10 cellular contexts compared by ENCODE assay signal in the genomic region with DNA sequence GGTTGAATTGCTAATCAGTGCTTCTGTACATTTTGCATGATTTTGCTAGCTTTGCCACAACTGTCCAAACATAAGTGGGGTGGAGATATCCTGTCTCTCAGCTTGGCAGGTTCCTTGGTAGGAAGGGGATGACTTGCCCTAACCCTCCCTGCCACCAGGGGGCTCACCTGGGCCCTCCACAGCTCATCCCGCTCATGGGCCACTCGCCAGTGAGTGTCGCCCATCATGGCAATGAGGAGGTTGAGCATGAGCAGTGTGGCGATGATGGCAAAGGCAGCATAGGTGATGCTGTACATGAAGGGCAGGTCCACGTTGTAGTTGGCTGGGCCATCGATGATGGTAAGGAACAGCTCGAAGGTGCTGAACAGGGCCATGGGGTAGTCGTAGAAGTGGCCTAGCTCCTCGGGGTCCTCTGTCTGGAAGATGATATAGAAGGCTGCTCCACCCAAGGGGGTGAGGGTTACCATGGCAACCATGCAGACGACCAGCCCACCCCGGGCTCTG. TPM values are rescaled to one million over a fixed set of nuclear protein-coding genes. Genes with fewer than 3 reads are reported as not detected.
A peak's percentile ranks its signal among the peaks of the same experiment; 100 is the strongest.
DNase-seq lines count a peak whose midpoint lies in the region; ATAC-seq and TF ChIP-seq lines count a peak whose summit lies in the region.
"Had no signal": no experiment of that assay in that cellular context is flagged by ENCODE, and none has a peak within 500 bp of the region (broad histone marks: within the 10 kb centered on the region; RNA-seq: fewer than 3 reads in every experiment).

No MANE protein-coding gene starts in this region.

- H3K4me1 ChIP-seq in liver (ENCODE audit: control insufficient read depth in 4 of 4, insufficient read depth in 4 of 4, low read length in 3 of 4) (no peaks in the 10 kb centered on the region), sigmoid colon (no peaks in the 10 kb centered on the region)

- H3K4me3 ChIP-seq in BJ (ENCODE audit: low read depth, low read length) = no peak overlapping the region
- H3K4me3 ChIP-seq in HL-60 (replicated peaks; ENCODE audit: insufficient read depth, low read length) = no peak overlapping the region
- H3K4me3 ChIP-seq in liver (ENCODE audit: low read depth in 1 of 3, low read length in 3 of 3) = no peak overlapping the region
- no peak overlapping the region for H3K4me3 ChIP-seq in sigmoid colon

- peak; percentile 46 for TF ChIP-seq CTCF in BJ (IDR thresholded peaks at IDR 0.05; ENCODE audit: insufficient read depth, low read depth, low read length)
- TF ChIP-seq CTCF in HL-60 (IDR thresholded peaks at IDR 0.05; ENCODE audit: insufficient read depth, low read length) = peak; percentile 78
- peak; percentile 38 for TF ChIP-seq CTCF in liver (IDR thresholded peaks at IDR 0.05; ENCODE audit: low read depth, low read length, missing input control)
- no peak for TF ChIP-seq CTCF in sigmoid colon (IDR thresholded peaks at IDR 0.05)

- peak in 1 of 2 donors; percentile 55 for TF ChIP-seq RAD21 in liver (IDR thresholded peaks at IDR 0.05)

- CTCF ChIA-PET in BJ (lab: Yijun Ruan, JAX) = interaction anchor here (0.7 to 2.2 kb wide), 9 partner anchors 10 to 341 kb away, joined by 3 to 13 read pairs (median 3); no protein-coding TSS in a partner anchor

- POLR2A ChIA-PET in BJ (lab: Charles Lee) = no interaction called here

- H3K27me3 ChIP-seq in BJ (ENCODE audit: control insufficient read depth, insufficient read depth, low read length) (no peaks in the 10 kb centered on the region), HL-60 (ENCODE audit: insufficient read depth, poor library complexity, severe bottlenecking) (no peaks in the 10 kb centered on the region), liver (ENCODE audit: control insufficient read depth in 4 of 4, insufficient read depth in 4 of 4, low read length in 3 of 4) (no peaks in the 10 kb centered on the region), sigmoid colon (peaks cover 0 to 3% (median 0%) of the 10 kb centered on the region in 3 donors)

- H3K9me3 ChIP-seq in liver (ENCODE audit: control insufficient read depth in 4 of 4, low read length in 3 of 4) (no peaks in the 10 kb centered on the region), sigmoid colon (no peaks in the 10 kb centered on the region)

- H3K27ac ChIP-seq in HL-60 (replicated peaks) (no peak overlapping the region), liver (ENCODE audit: low read depth in 1 of 2, low read length in 2 of 2) (no peak overlapping the region), sigmoid colon (no peak overlapping the region)

- TF ChIP-seq EP300 in sigmoid colon (IDR thresholded peaks at IDR 0.05) = no peak

- H3K36me3 ChIP-seq in BJ (ENCODE audit: control insufficient read depth, insufficient read depth, low read length) (no peaks in the 10 kb centered on the region; the same call in 1 of the 2 replicates), liver (ENCODE audit: control insufficient read depth in 4 of 4, insufficient read depth in 3 of 4, low read depth in 1 of 4, low read length in 3 of 4) (no peaks in the 10 kb centered on the region), sigmoid colon (no peaks in the 10 kb centered on the region)

- DNase-seq in BJ (ENCODE audit: low read depth) (no peak), HL-60 (ENCODE audit: low read depth in 1 of 2, low spot score in 1 of 2) (peak; percentile 32 to 57), medulla oblongata (ENCODE audit: extremely low spot score) (no peak), sigmoid colon (no peak)
- peak; percentile 62 to 65 for DNase-seq in activated T-cell treated with anti-CD3 and anti-CD28 coated beads, Interleukin-2, amount 50 U/mL, for 48 hours
- DNase-seq: stimulated activated naive B cell treated with anti-CD40 and anti-IgM and Interleukin-4, amounts not matched to agents 10 μg/mL and 1 μg/mL and 100 μg/mL, for 72 hours had no signal

- intact Hi-C loops in sigmoid colon (cut with DNase I) = no loop called here

- 74% methylated on average over 11 of the region's 11 CpGs for WGBS in liver
- WGBS in sigmoid colon, 2 donors = 80 to 84% methylated on average over 11 of the region's 11 CpGs

- ATAC-seq in GM18909 (IDR thresholded peaks at IDR 0.05; ENCODE audit: poor library complexity, unreplicated experiment) = peak; percentile 68
- no peak for ATAC-seq in GM21447 (IDR thresholded peaks at IDR 0.05; ENCODE audit: unreplicated experiment)

- H3K9ac ChIP-seq in liver (ENCODE audit: low read depth in 1 of 2, low read length in 2 of 2) = no peak overlapping the region

- TF ChIP-seq POLR2A in sigmoid colon (IDR thresholded peaks at IDR 0.05) = no peak

TF ChIP-seq in liver, 16 proteins besides CTCF, POLR2A, EP300 and RAD21:
- TF ChIP-seq NR2F2 (IDR thresholded peaks at IDR 0.05) (no peak), HNF4A (conservative IDR thresholded peaks at IDR 0.05) (no peak), RXRA (IDR thresholded peaks at IDR 0.05) (no peak), FOXA2 (IDR thresholded peaks at IDR 0.05) (no peak)
- TF ChIP-seq, protein P1, sequence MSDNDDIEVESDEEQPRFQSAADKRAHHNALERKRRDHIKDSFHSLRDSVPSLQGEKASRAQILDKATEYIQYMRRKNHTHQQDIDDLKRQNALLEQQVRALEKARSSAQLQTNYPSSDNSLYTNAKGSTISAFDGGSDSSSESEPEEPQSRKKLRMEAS (IDR thresholded peaks at IDR 0.05) = no peak
- TF ChIP-seq, protein P2, sequence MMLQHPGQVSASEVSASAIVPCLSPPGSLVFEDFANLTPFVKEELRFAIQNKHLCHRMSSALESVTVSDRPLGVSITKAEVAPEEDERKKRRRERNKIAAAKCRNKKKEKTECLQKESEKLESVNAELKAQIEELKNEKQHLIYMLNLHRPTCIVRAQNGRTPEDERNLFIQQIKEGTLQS (IDR thresholded peaks at IDR 0.05) = no peak

RNA-seq across cellular contexts. Expression of gene TRPV6, which starts 12.2 kb away (rescaled TPM):
- not detected in 2 replicates for polyA plus RNA-seq in BJ (2011; rRNA removed)
- polyA minus RNA-seq in BJ (2011; rRNA and poly(A)+ RNA removed) = not detected in 2 replicates
- total RNA-seq in liver = 1 to 10 TPM in 1 of 2 donors, not detected in 1; 1.5 TPM
- polyA plus RNA-seq in liver = under 1 TPM; 0.32 to 0.36 TPM
- total RNA-seq in sigmoid colon = not detected
- polyA plus RNA-seq in sigmoid colon = under 1 TPM in 2 of 3 donors, not detected in 1; 0.19 to 0.60 TPM
- total RNA-seq: glomerular endothelial cell had no signal

RNA-seq across cellular contexts. Expression of gene EPHB6, which starts 18.5 kb away (rescaled TPM):
- polyA plus RNA-seq in BJ (2011; rRNA removed) = 4.5 and 7.1 TPM in 2 replicates
- polyA minus RNA-seq in BJ (2011; rRNA and poly(A)+ RNA removed) = 6.7 and 8.0 TPM in 2 replicates
- 1 to 10 TPM; 1.2 to 2.1 TPM for total RNA-seq in liver
- 1 to 10 TPM; 1.9 to 4.3 TPM for polyA plus RNA-seq in liver
- total RNA-seq in sigmoid colon = 10 to 100 TPM in 2 of 4 donors, 1 to 10 TPM in 2; 6.7 to 13.6 (median 10.2) TPM
- 1 to 10 TPM; 1.2 to 5.6 (median 1.2) TPM for polyA plus RNA-seq in sigmoid colon

Comparison
In these comparisons a context has a peak if more than half of its experiments do, and no peak if none do; other contexts are left out.
1. DNase-seq: peak in HL-60 (2 of 2) and activated T-cell treated with anti-CD3 and anti-CD28 coated beads, Interleukin-2, amount 50 U/mL, for 48 hours (2 of 2); none in BJ (single experiment), medulla oblongata (single experiment) and sigmoid colon (single experiment).
2. CTCF ChIP-seq: peak in BJ (single experiment), HL-60 (single experiment) and liver (single experiment); none in sigmoid colon (0 of 4).